In genomic region chr20:1469925-1470571, GRCh38 we compare ENCODE assay signal across 1 cellular context.
TF ChIP-seq lines count a peak whose summit lies in the region.

No MANE protein-coding gene starts in this region.

TF ChIP-seq in HepG2, 621 proteins besides CTCF, POLR2A, EP300 and RAD21 (continued from another document and continues in another):
- TF ChIP-seq PRMT3 (CRISPR knock-in tag; IDR thresholded peaks at IDR 0.05; ENCODE audit: borderline replicate concordance, low read depth) (no peak), PPARG (CRISPR knock-in tag; conservative IDR thresholded peaks at IDR 0.05) (peak; percentile 84), TGIF2 (CRISPR knock-in tag; IDR thresholded peaks at IDR 0.05) (no peak; the same call in 1 of the 2 replicates), HMGXB3 (CRISPR knock-in tag; IDR thresholded peaks at IDR 0.05; ENCODE audit: borderline replicate concordance) (peak; percentile 88; the same call in 1 of the 2 replicates), SATB2 (CRISPR knock-in tag; IDR thresholded peaks at IDR 0.05) (no peak), ZKSCAN8 (CRISPR knock-in tag; IDR thresholded peaks at IDR 0.05; ENCODE audit: borderline replicate concordance) (0 out of 2 replicates have a peak, but pooled peaks have one; percentile 41), CHCHD3 (CRISPR knock-in tag; IDR thresholded peaks at IDR 0.05) (no peak), HINFP (CRISPR knock-in tag; IDR thresholded peaks at IDR 0.05; ENCODE audit: low read depth) (peak; percentile 69; the same call in 1 of the 2 replicates), EZH2 (conservative IDR thresholded peaks at IDR 0.05; ENCODE audit: low read depth, low read length) (no peak), MXI1 (IDR thresholded peaks at IDR 0.05; ENCODE audit: borderline replicate concordance, low read depth, low read length) (peak; percentile 71; the same call in 1 of the 3 replicates), ZNF234 (CRISPR knock-in tag; conservative IDR thresholded peaks at IDR 0.05) (no peak), ZNF446 (CRISPR knock-in tag; IDR thresholded peaks at IDR 0.05) (no peak), ZNF773 (CRISPR knock-in tag; IDR thresholded peaks at IDR 0.05; ENCODE audit: borderline replicate concordance) (no peak), RBAK (CRISPR knock-in tag; IDR thresholded peaks at IDR 0.05) (no peak), RBM39 (IDR thresholded peaks at IDR 0.05; ENCODE audit: low read depth, low read length, poor library complexity, severe bottlenecking) (no peak), RFXAP (CRISPR knock-in tag; IDR thresholded peaks at IDR 0.05; ENCODE audit: borderline replicate concordance) (peak; percentile 75; the same call in 1 of the 2 replicates), SIX1 (CRISPR knock-in tag; IDR thresholded peaks at IDR 0.05; ENCODE audit: borderline replicate concordance) (peak; percentile 67; the same call in 1 of the 2 replicates), IRX3 (CRISPR knock-in tag; IDR thresholded peaks at IDR 0.05; ENCODE audit: borderline replicate concordance, low read depth) (peak; percentile 14; the same call in 1 of the 2 replicates), RERE (CRISPR knock-in tag; IDR thresholded peaks at IDR 0.05; ENCODE audit: low read depth) (no peak), ZNF746 (CRISPR knock-in tag; IDR thresholded peaks at IDR 0.05) (no peak), KMT2B (CRISPR knock-in tag; IDR thresholded peaks at IDR 0.05) (peak; percentile 56), ZNF724P (CRISPR knock-in tag; IDR thresholded peaks at IDR 0.05; ENCODE audit: borderline replicate concordance) (0 out of 2 replicates have a peak, but pooled peaks have one; percentile 70), HIVEP1 (CRISPR knock-in tag; IDR thresholded peaks at IDR 0.05) (no peak), NRL (CRISPR knock-in tag; IDR thresholded peaks at IDR 0.05; ENCODE audit: borderline replicate concordance) (no peak), HDAC6 (IDR thresholded peaks at IDR 0.05; ENCODE audit: low read depth, low read length) (no peak), ZNF547 (CRISPR knock-in tag; IDR thresholded peaks at IDR 0.05) (no peak), ZNF558 (CRISPR knock-in tag; IDR thresholded peaks at IDR 0.05; ENCODE audit: borderline replicate concordance) (no peak), ZNF468 (CRISPR knock-in tag; IDR thresholded peaks at IDR 0.05) (no peak), MAX (IDR thresholded peaks at IDR 0.05) (peak; percentile 61), FIP1L1 (IDR thresholded peaks at IDR 0.05; ENCODE audit: borderline replicate concordance, insufficient read depth, low read depth, low read length) (no peak), ZSCAN12 (CRISPR knock-in tag; IDR thresholded peaks at IDR 0.05) (no peak), MTF1 (CRISPR knock-in tag; IDR thresholded peaks at IDR 0.05) (no peak), ZNF260 (CRISPR knock-in tag; IDR thresholded peaks at IDR 0.05; ENCODE audit: borderline replicate concordance, low read depth) (no peak), CEBPG (CRISPR knock-in tag; IDR thresholded peaks at IDR 0.05) (peak; percentile 59; the same call in 1 of the 2 replicates), ZBTB49 (CRISPR knock-in tag; IDR thresholded peaks at IDR 0.05; ENCODE audit: borderline replicate concordance) (peak; percentile 44; the same call in 1 of the 2 replicates), NONO (IDR thresholded peaks at IDR 0.05) (no peak), NONO (CRISPR knock-in tag; conservative IDR thresholded peaks at IDR 0.05) (no peak)
- TF ChIP-seq, protein P1, sequence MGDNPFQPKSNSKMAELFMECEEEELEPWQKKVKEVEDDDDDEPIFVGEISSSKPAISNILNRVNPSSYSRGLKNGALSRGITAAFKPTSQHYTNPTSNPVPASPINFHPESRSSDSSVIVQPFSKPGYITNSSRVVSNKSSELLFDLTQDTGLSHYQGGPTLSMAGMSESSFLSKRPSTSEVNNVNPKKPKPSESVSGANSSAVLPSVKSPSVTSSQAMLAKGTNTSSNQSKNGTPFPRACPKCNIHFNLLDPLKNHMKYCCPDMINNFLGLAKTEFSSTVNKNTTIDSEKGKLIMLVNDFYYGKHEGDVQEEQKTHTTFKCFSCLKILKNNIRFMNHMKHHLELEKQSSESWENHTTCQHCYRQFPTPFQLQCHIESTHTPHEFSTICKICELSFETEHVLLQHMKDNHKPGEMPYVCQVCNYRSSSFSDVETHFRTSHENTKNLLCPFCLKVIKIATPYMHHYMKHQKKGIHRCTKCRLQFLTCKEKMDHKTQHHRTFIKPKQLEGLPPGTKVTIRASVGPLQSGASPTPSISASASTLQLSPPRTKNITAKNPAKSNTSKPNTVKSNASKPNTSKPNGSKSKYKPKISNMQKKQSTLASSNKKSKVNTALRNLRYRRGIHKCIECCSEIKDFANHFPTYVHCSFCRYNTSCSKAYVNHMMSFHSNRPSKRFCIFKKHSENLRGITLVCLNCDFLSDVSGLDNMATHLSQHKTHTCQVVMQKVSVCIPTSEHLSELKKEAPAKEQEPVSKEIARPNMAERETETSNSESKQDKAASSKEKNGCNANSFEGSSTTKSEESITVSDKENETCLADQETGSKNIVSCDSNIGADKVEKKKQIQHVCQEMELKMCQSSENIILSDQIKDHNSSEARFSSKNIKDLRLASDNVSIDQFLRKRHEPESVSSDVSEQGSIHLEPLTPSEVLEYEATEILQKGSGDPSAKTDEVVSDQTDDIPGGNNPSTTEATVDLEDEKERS (CRISPR knock-in tag; IDR thresholded peaks at IDR 0.05): no peak
- TF ChIP-seq, protein P2, sequence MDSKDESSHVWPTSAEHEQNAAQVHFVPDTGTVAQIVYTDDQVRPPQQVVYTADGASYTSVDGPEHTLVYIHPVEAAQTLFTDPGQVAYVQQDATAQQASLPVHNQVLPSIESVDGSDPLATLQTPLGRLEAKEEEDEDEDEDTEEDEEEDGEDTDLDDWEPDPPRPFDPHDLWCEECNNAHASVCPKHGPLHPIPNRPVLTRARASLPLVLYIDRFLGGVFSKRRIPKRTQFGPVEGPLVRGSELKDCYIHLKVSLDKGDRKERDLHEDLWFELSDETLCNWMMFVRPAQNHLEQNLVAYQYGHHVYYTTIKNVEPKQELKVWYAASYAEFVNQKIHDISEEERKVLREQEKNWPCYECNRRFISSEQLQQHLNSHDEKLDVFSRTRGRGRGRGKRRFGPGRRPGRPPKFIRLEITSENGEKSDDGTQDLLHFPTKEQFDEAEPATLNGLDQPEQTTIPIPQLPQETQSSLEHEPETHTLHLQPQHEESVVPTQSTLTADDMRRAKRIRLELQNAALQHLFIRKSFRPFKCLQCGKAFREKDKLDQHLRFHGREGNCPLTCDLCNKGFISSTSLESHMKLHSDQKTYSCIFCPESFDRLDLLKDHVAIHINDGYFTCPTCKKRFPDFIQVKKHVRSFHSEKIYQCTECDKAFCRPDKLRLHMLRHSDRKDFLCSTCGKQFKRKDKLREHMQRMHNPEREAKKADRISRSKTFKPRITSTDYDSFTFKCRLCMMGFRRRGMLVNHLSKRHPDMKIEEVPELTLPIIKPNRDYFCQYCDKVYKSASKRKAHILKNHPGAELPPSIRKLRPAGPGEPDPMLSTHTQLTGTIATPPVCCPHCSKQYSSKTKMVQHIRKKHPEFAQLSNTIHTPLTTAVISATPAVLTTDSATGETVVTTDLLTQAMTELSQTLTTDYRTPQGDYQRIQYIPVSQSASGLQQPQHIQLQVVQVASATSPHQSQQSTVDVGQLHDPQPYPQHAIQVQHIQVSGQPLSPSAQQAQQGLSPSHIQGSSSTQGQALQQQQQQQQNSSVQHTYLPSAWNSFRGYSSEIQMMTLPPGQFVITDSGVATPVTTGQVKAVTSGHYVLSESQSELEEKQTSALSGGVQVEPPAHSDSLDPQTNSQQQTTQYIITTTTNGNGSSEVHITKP (CRISPR knock-in tag; IDR thresholded peaks at IDR 0.05; ENCODE audit: low read depth): peak; percentile 56; the same call in 1 of the 2 replicates
